Comparison of ENCODE assay signal across 8 cellular contexts in genomic region chr1:51421961-51422360, GRCh38.
DNase-seq lines count a peak whose midpoint lies in the region; ATAC-seq lines count a peak whose summit lies in the region.

No MANE protein-coding gene starts in this region.

- no peaks in the 10 kb centered on the region for H3K9me3 Mint-ChIP-seq in activated CD4-positive, alpha-beta T cell treated with anti-CD3 and anti-CD28 coated beads, Interleukin-2, amount 10 ng/mL, durations not matched to agents 24 days and 14 days

- H3K36me3 ChIP-seq in H7 (replicated peaks; ENCODE audit: control insufficient read depth, insufficient read depth, low read length): no peaks in the 10 kb centered on the region; the same call in 1 of the 2 replicates

- peaks cover 46% of the 10 kb centered on the region for H3K36me3 Mint-ChIP-seq in activated CD4-positive, alpha-beta T cell treated with anti-CD3 and anti-CD28 coated beads, Interleukin-2, amount 10 ng/mL, durations not matched to agents 24 days and 14 days (ENCODE audit: low read depth)

- H3K27me3 Mint-ChIP-seq in activated CD4-positive, alpha-beta T cell treated with anti-CD3 and anti-CD28 coated beads, Interleukin-2, amount 10 ng/mL, durations not matched to agents 24 days and 14 days: no peaks in the 10 kb centered on the region

- H3K4me1 Mint-ChIP-seq in activated CD4-positive, alpha-beta T cell treated with anti-CD3 and anti-CD28 coated beads, Interleukin-2, amount 10 ng/mL, durations not matched to agents 24 days and 14 days: peaks cover 5% of the 10 kb centered on the region

- H3K4me3 ChIP-seq in H7 (ENCODE audit: insufficient read depth, low read depth, low read length): peak overlapping the region; percentile 12; the same call in 1 of the 2 replicates

- intact Hi-C loops in activated CD4-positive, alpha-beta T cell treated with anti-CD3 and anti-CD28 coated beads, Interleukin-2, amount 10 ng/mL, durations not matched to agents 24 days and 14 days (cut with micrococcal nuclease): no loop called here

- DNase-seq in CD1c-positive myeloid dendritic cell (ENCODE audit: extremely low spot score) (peak; percentile 14), H7 (peak; percentile 47), NCI-H748 (lab: John Stamatoyannopoulos, UW; ENCODE audit: unreplicated experiment) (peak; percentile 69), cerebellum (ENCODE audit: low spot score) (peak; percentile 85), left lobe of liver (ENCODE audit: low spot score) (no peak), activated T-cell treated with anti-CD3 and anti-CD28 coated beads for 4 hours (no peak)
- DNase-seq in activated CD4-positive, alpha-beta T cell treated with anti-CD3 and anti-CD28 coated beads, Interleukin-2, amount 10 ng/mL, durations not matched to agents 24 days and 14 days: no peak

- no peak overlapping the region for H3K4me3 Mint-ChIP-seq in activated CD4-positive, alpha-beta T cell treated with anti-CD3 and anti-CD28 coated beads, Interleukin-2, amount 10 ng/mL, durations not matched to agents 24 days and 14 days

- H3K27ac Mint-ChIP-seq in activated CD4-positive, alpha-beta T cell treated with anti-CD3 and anti-CD28 coated beads, Interleukin-2, amount 10 ng/mL, durations not matched to agents 24 days and 14 days: no peak overlapping the region

- ATAC-seq in left lobe of liver (peak; percentile 66), GM21619 (IDR thresholded peaks at IDR 0.05; ENCODE audit: unreplicated experiment) (no peak)

- H3K27me3 ChIP-seq in H7 (ENCODE audit: control insufficient read depth, insufficient read depth, low read length): no peaks in the 10 kb centered on the region

Comparison
In these comparisons a context has a peak if more than half of its experiments do, and no peak if none do; other contexts are left out.
1. DNase-seq: peak in CD1c-positive myeloid dendritic cell (single experiment), H7 (single experiment), NCI-H748 (single experiment) and cerebellum (single experiment); none in left lobe of liver (single experiment), activated CD4-positive, alpha-beta T cell treated with anti-CD3 and anti-CD28 coated beads, Interleukin-2, amount 10 ng/mL, durations not matched to agents 24 days and 14 days (single experiment) and activated T-cell treated with anti-CD3 and anti-CD28 coated beads for 4 hours (single experiment).